13 cellular contexts compared by ENCODE assay signal in genomic region chr16:89472711-89473075, GRCh38. TPM values are rescaled to one million over a fixed set of nuclear protein-coding genes. Genes with fewer than 3 reads are reported as not detected.
DNase-seq lines count a peak whose midpoint lies in the region; ATAC-seq and TF ChIP-seq lines count a peak whose summit lies in the region.
"Had no signal": no experiment of that assay in that cellular context is flagged by ENCODE, and none has a peak within 500 bp of the region (broad histone marks: within the 10 kb centered on the region; RNA-seq: fewer than 3 reads in every experiment).

No MANE protein-coding gene starts in this region.

- 55 to 69% methylated on average over 1 to 2 of the region's 2 CpGs for WGBS in transverse colon (ENCODE audit: low coverage in 1 of 2), 2 donors

- BruUV-seq in Caco-2 (replicated peaks; lab: Mats Ljungman, UMichigan): no TSS peak

- intact Hi-C loops in Caco-2 (cut with micrococcal nuclease; ENCODE audit: unreplicated experiment) (no loop called here), mucosa of descending colon (cut with DNase I, micrococcal nuclease) (no loop called here), transverse colon (cut with DNase I; ENCODE audit: low total_unique reads) (no loop called here), left cardiac atrium (cut with DNase I) (no loop called here)

- no peak for ATAC-seq in activated naive CD8-positive, alpha-beta T cell treated with anti-CD3 and anti-CD28 coated beads, Interleukin-2, amount 10 ng/mL, durations not matched to agents 7 days and 5 days (ENCODE audit: low read depth)
- ATAC-seq in mucosa of descending colon (peak; percentile 42), left cardiac atrium (no peak)
- ATAC-seq: body of pancreas had no signal

- POLR2A ChIA-PET in Caco-2 (lab: Charles Lee): interaction anchor here (0.5 to 1.4 kb wide), 2 partner anchors 17 to 302 kb away, joined by 3 read pairs; no protein-coding TSS in a partner anchor
- POLR2A ChIA-PET in activated naive CD8-positive, alpha-beta T cell treated with anti-CD3 and anti-CD28 coated beads, Interleukin-2, amount 10 ng/mL, durations not matched to agents 7 days and 5 days (lab: Charles Lee): interaction anchor here (0.6 to 2.5 kb wide), 3 partner anchors 12 to 219 kb away, joined by 3 to 6 read pairs (median 3); partner anchors contain the start of gene ANKRD11

- H3K36me3 ChIP-seq in Caco-2 (ENCODE audit: control insufficient read depth, insufficient read depth, low read length) (no peaks in the 10 kb centered on the region; the same call in 1 of the 2 replicates), mucosa of descending colon (ENCODE audit: low read depth) (no peaks in the 10 kb centered on the region), transverse colon (no peaks in the 10 kb centered on the region)
- H3K36me3 ChIP-seq: upper lobe of left lung had no signal

- peaks cover 44% of the 10 kb centered on the region for H3K4me1 ChIP-seq in Caco-2
- peaks cover 54% of the 10 kb centered on the region for H3K4me1 ChIP-seq in mucosa of descending colon (ENCODE audit: low read depth)
- peaks cover 22 to 86% (median 69%) of the 10 kb centered on the region in 4 donors for H3K4me1 ChIP-seq in transverse colon

- H3K27me3 ChIP-seq in Caco-2 (replicated peaks; ENCODE audit: control insufficient read depth, insufficient read depth, low read length) (no peaks in the 10 kb centered on the region), transverse colon (no peaks in the 10 kb centered on the region)
- H3K27me3 ChIP-seq: body of pancreas, SJSA1, upper lobe of left lung had no signal

- peak overlapping the region; percentile 30 for H3K27ac ChIP-seq in C4-2B
- H3K27ac ChIP-seq in transverse colon: no peak overlapping the region
- H3K27ac ChIP-seq: body of pancreas, parathyroid adenoma, SJSA1, upper lobe of left lung had no signal

- in situ Hi-C loops in transverse colon (cut with MboI; ENCODE audit: low pct_ligation_motif_present in 1 of 4, low pct_unique_long_range_greater_than_20kb in 1 of 4, low sequenced_read_pairs in 3 of 4): no loop called here

- TF ChIP-seq EP300 in transverse colon (IDR thresholded peaks at IDR 0.05; ENCODE audit: low read depth): no peak

- H3K36me3 Mint-ChIP-seq in Caco-2 (ENCODE audit: insufficient read depth, unreplicated experiment): peaks cover 80% of the 10 kb centered on the region
- peaks cover 35% of the 10 kb centered on the region for H3K36me3 Mint-ChIP-seq in activated naive CD8-positive, alpha-beta T cell treated with anti-CD3 and anti-CD28 coated beads, Interleukin-2, amount 10 ng/mL, durations not matched to agents 7 days and 5 days

- H3K9me3 Mint-ChIP-seq in Caco-2 (ENCODE audit: unreplicated experiment): no peaks in the 10 kb centered on the region
- no peaks in the 10 kb centered on the region for H3K9me3 Mint-ChIP-seq in activated naive CD8-positive, alpha-beta T cell treated with anti-CD3 and anti-CD28 coated beads, Interleukin-2, amount 10 ng/mL, durations not matched to agents 7 days and 5 days

- no peak for TF ChIP-seq POLR2A in transverse colon (IDR thresholded peaks at IDR 0.05)

- H3K4me3 Mint-ChIP-seq in Caco-2 (ENCODE audit: unreplicated experiment): no peak overlapping the region
- H3K4me3 Mint-ChIP-seq in activated naive CD8-positive, alpha-beta T cell treated with anti-CD3 and anti-CD28 coated beads, Interleukin-2, amount 10 ng/mL, durations not matched to agents 7 days and 5 days: peak overlapping the region; percentile 26

- H3K27me3 Mint-ChIP-seq in Caco-2 (ENCODE audit: insufficient read depth, unreplicated experiment): no peaks in the 10 kb centered on the region
- H3K27me3 Mint-ChIP-seq in activated naive CD8-positive, alpha-beta T cell treated with anti-CD3 and anti-CD28 coated beads, Interleukin-2, amount 10 ng/mL, durations not matched to agents 7 days and 5 days: no peaks in the 10 kb centered on the region

- no peak for DNase-seq in Caco-2
- no peak for DNase-seq in activated naive CD8-positive, alpha-beta T cell treated with anti-CD3 and anti-CD28 coated beads, Interleukin-2, amount 10 ng/mL, durations not matched to agents 7 days and 5 days
- DNase-seq in mucosa of descending colon: no peak
- no peak for DNase-seq in transverse colon
- no peak for DNase-seq in left cardiac atrium
- DNase-seq in central memory CD4-positive, alpha-beta T cell: no peak
- DNase-seq: body of pancreas, GDM1, MM.1S, upper lobe of left lung had no signal

- CTCF ChIA-PET in Caco-2 (lab: Charles Lee): interaction anchor here (0.7 kb wide), 1 partner anchor 16 kb away, joined by 4 read pairs; no protein-coding TSS in a partner anchor

- no peaks in the 10 kb centered on the region for H3K9me3 ChIP-seq in Caco-2
- no peaks in the 10 kb centered on the region for H3K9me3 ChIP-seq in mucosa of descending colon
- no peaks in the 10 kb centered on the region for H3K9me3 ChIP-seq in transverse colon
- H3K9me3 ChIP-seq: body of pancreas, SJSA1, upper lobe of left lung had no signal

- no peak overlapping the region for H3K4me3 ChIP-seq in Caco-2 (ENCODE audit: low read depth, low read length)
- no peak overlapping the region for H3K4me3 ChIP-seq in mucosa of descending colon
- no peak overlapping the region for H3K4me3 ChIP-seq in transverse colon
- H3K4me3 ChIP-seq: body of pancreas, SJSA1, upper lobe of left lung had no signal

- peak overlapping the region; percentile 64 for H3K27ac Mint-ChIP-seq in Caco-2 (ENCODE audit: unreplicated experiment)
- H3K27ac Mint-ChIP-seq in activated naive CD8-positive, alpha-beta T cell treated with anti-CD3 and anti-CD28 coated beads, Interleukin-2, amount 10 ng/mL, durations not matched to agents 7 days and 5 days: peak overlapping the region; percentile 34

- peaks cover 46% of the 10 kb centered on the region for H3K4me1 Mint-ChIP-seq in Caco-2 (ENCODE audit: low read depth, unreplicated experiment)
- peaks cover 52% of the 10 kb centered on the region for H3K4me1 Mint-ChIP-seq in activated naive CD8-positive, alpha-beta T cell treated with anti-CD3 and anti-CD28 coated beads, Interleukin-2, amount 10 ng/mL, durations not matched to agents 7 days and 5 days

- TF ChIP-seq CTCF in C4-2B (conservative IDR thresholded peaks at IDR 0.05): no peak
- TF ChIP-seq CTCF in Caco-2 (IDR thresholded peaks at IDR 0.05; ENCODE audit: insufficient read depth in 1 of 2, low read depth in 1 of 2, low read length in 1 of 2, severe bottlenecking in 1 of 2, unreplicated experiment in 1 of 2): no peak
- TF ChIP-seq CTCF in mucosa of descending colon (IDR thresholded peaks at IDR 0.05): no peak
- no peak for TF ChIP-seq CTCF in transverse colon (IDR thresholded peaks at IDR 0.05)

RNA-seq across cellular contexts. Expression of gene ANKRD11, which starts 17.7 kb away (rescaled TPM):
- 297 TPM in 2 replicates for total RNA-seq in Caco-2 (2022)
- 100 to 1,000 TPM; 213 to 217 TPM for total RNA-seq in activated naive CD8-positive, alpha-beta T cell treated with anti-CD3 and anti-CD28 coated beads, Interleukin-2, amount 10 ng/mL, durations not matched to agents 7 days and 5 days
- total RNA-seq in mucosa of descending colon: 100 to 1,000 TPM; 125 to 127 (median 127) TPM
- 100 to 1,000 TPM; 109 to 281 (median 142) TPM for total RNA-seq in transverse colon
- 10 to 100 TPM; 74.3 to 86.2 TPM for total RNA-seq in left cardiac atrium

RNA-seq across cellular contexts. Expression of gene SPG7, which starts 35.5 kb away (rescaled TPM):
- total RNA-seq in Caco-2 (2022) (159 and 178 TPM in 2 replicates), mucosa of descending colon (100 to 1,000 TPM; 112 to 137 (median 121) TPM), transverse colon (100 to 1,000 TPM; 168 to 408 (median 285) TPM), left cardiac atrium (10 to 100 TPM; 78.5 to 99.5 TPM)
- 100 to 1,000 TPM; 112 to 113 TPM for total RNA-seq in activated naive CD8-positive, alpha-beta T cell treated with anti-CD3 and anti-CD28 coated beads, Interleukin-2, amount 10 ng/mL, durations not matched to agents 7 days and 5 days
